Comparison of ENCODE assay signal across 6 cellular contexts in genomic region chr13:98754468-98754867, GRCh38. TPM values are rescaled to one million over a fixed set of nuclear protein-coding genes. Genes with fewer than 3 reads are reported as not detected.
"Had no signal": no experiment of that assay in that cellular context is flagged by ENCODE, and none has a peak within 500 bp of the region (broad histone marks: within the 10 kb centered on the region; RNA-seq: fewer than 3 reads in every experiment).

No MANE protein-coding gene starts in this region.

RNA-seq across cellular contexts. Expression of gene SLC15A1, which starts 2.0 kb away (rescaled TPM):
- total RNA-seq: OCI-LY7, Right ventricle myocardium inferior, Right ventricle myocardium superior, SJSA1, SK-MEL-5 had no signal
- polyA plus RNA-seq: SK-N-SH had no signal
